ENCODE assay signal across 9 cellular contexts in the genomic region with DNA sequence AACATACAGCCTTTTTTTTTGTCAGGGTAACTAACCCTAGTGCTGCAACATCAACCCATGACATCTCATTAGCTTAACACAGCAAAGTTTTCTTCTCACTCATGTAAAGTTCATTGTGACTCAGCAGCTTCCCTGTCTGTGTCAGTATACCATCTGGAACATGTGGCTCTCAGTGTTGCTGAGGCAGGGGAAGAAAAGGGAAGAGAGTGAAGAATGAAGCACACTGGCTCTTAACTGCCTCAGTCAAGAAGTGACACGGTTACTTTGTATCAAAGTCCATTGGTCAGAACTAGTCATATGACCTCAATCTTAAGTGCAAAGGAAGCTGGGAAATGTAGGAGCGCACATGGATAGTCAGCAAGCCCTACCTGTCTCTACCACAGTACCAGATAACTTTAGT.
DNase-seq lines count a peak whose midpoint lies in the region; ATAC-seq and TF ChIP-seq lines count a peak whose summit lies in the region.
"Had no signal": no experiment of that assay in that cellular context is flagged by ENCODE, and none has a peak within 500 bp of the region (broad histone marks: within the 10 kb centered on the region; RNA-seq: fewer than 3 reads in every experiment).

No MANE protein-coding gene starts in this region.

- H3K4me3 ChIP-seq in BJ (ENCODE audit: low read depth, low read length) (no peak overlapping the region), astrocyte of the spinal cord (ENCODE audit: low read depth, low read length) (no peak overlapping the region), mesenchymal stem cell (ENCODE audit: insufficient read depth in 1 of 2, low read depth in 1 of 2, low read length in 2 of 2) (no peak overlapping the region), spleen (no peak overlapping the region)
- H3K4me3 ChIP-seq: adrenal gland had no signal

- TF ChIP-seq POLR2A in spleen (IDR thresholded peaks at IDR 0.05): no peak

- H3K23ac ChIP-seq in mesenchymal stem cell (ENCODE audit: low read length in 2 of 2): no peak overlapping the region

- no peak overlapping the region for H3K18ac ChIP-seq in mesenchymal stem cell (ENCODE audit: low read depth in 1 of 2, low read length in 2 of 2)

- no peaks in the 10 kb centered on the region for H3K79me1 ChIP-seq in mesenchymal stem cell (replicated peaks; ENCODE audit: low read length, poor library complexity, severe bottlenecking)

- no peak overlapping the region for H3K9ac ChIP-seq in mesenchymal stem cell (ENCODE audit: low read length)

- TF ChIP-seq CTCF in BJ (IDR thresholded peaks at IDR 0.05; ENCODE audit: insufficient read depth, low read depth, low read length) (no peak), astrocyte of the spinal cord (IDR thresholded peaks at IDR 0.05; ENCODE audit: low read depth, low read length) (no peak), spleen (IDR thresholded peaks at IDR 0.05 in 8 of 11, conservative IDR thresholded peaks at IDR 0.05 in 3 of 11) (no peak)

- intact Hi-C loops in spleen (cut with DNase I; ENCODE audit: low total_unique reads): no loop called here

- H3K36me3 ChIP-seq in BJ (ENCODE audit: control insufficient read depth, insufficient read depth, low read length) (no peaks in the 10 kb centered on the region), mesenchymal stem cell (ENCODE audit: control insufficient read depth in 1 of 2, insufficient read depth in 2 of 2, low read depth in 1 of 2, low read length in 2 of 2) (no peaks in the 10 kb centered on the region), spleen (no peaks in the 10 kb centered on the region)
- H3K36me3 ChIP-seq: adrenal gland had no signal

- H3K14ac ChIP-seq in mesenchymal stem cell (ENCODE audit: low read length in 2 of 2): no peak overlapping the region

- no peak overlapping the region for H4K8ac ChIP-seq in mesenchymal stem cell (ENCODE audit: low read length)

- H2BK5ac ChIP-seq in mesenchymal stem cell (ENCODE audit: low read depth, low read length, poor library complexity, severe bottlenecking): no peak overlapping the region

- POLR2A ChIA-PET in BJ (lab: Charles Lee): no interaction called here

- in situ Hi-C loops in astrocyte of the spinal cord (cut with HindIII; ENCODE audit: low sequenced_read_pairs): no loop called here

- no peak overlapping the region for H2BK15ac ChIP-seq in mesenchymal stem cell (ENCODE audit: low read depth, poor library complexity, severe bottlenecking)

- H2AFZ ChIP-seq in mesenchymal stem cell (ENCODE audit: low read depth, low read length): no peak overlapping the region

- H2BK120ac ChIP-seq in mesenchymal stem cell (ENCODE audit: low read depth, low read length): no peak overlapping the region

- H3K9me3 ChIP-seq in mesenchymal stem cell (ENCODE audit: control insufficient read depth, low read length): no peaks in the 10 kb centered on the region
- H3K9me3 ChIP-seq in spleen: no peaks in the 10 kb centered on the region
- H3K9me3 ChIP-seq: adrenal gland had no signal

- H3K4ac ChIP-seq in mesenchymal stem cell (ENCODE audit: low read depth in 1 of 2, low read length in 2 of 2): no peak overlapping the region

- H2BK12ac ChIP-seq in mesenchymal stem cell (ENCODE audit: low read length in 2 of 2): peak overlapping the region in 1 of 2 experiments; percentile 4

- CTCF ChIA-PET in BJ (lab: Yijun Ruan, JAX): interaction anchor here (1.3 kb wide), 2 partner anchors 189 to 288 kb away, joined by 3 to 7 read pairs; no protein-coding TSS in a partner anchor

- peak; percentile 67 for DNase-seq in BJ (ENCODE audit: low read depth)
- DNase-seq in HS-5 (ENCODE audit: low read depth): peak; percentile 58
- DNase-seq in astrocyte of the spinal cord (ENCODE audit: low read depth, low spot score): peak; percentile 60
- peak; percentile 88 for DNase-seq in mesenchymal stem cell
- no peak for DNase-seq in spleen
- no peak for DNase-seq in activated naive CD4-positive, alpha-beta T cell treated with anti-CD3 and anti-CD28 coated beads, Interleukin-2, amount 50 U/mL, for 16 hours
- DNase-seq in NCI-H748 (lab: John Stamatoyannopoulos, UW; ENCODE audit: unreplicated experiment): no peak

- no peak overlapping the region for H2AK5ac ChIP-seq in mesenchymal stem cell (ENCODE audit: low read length, severe bottlenecking)

- H3K27me3 ChIP-seq in BJ (ENCODE audit: control insufficient read depth, insufficient read depth, low read length): no peaks in the 10 kb centered on the region
- no peaks in the 10 kb centered on the region for H3K27me3 ChIP-seq in mesenchymal stem cell (ENCODE audit: control insufficient read depth in 1 of 2, insufficient read depth in 1 of 2, low read length in 2 of 2)
- H3K27me3 ChIP-seq in spleen (replicated peaks in 1 of 7): no peaks in the 10 kb centered on the region
- H3K27me3 ChIP-seq: adrenal gland had no signal

- 83% methylated on average over 1 of the region's 2 CpGs for WGBS in mesenchymal stem cell
- WGBS in spleen, 5 donors: 50 to 59% (median 53%) methylated on average over 2 of the region's 2 CpGs

- H3K4me1 ChIP-seq in mesenchymal stem cell (ENCODE audit: control insufficient read depth, insufficient read depth, low read depth, low read length): no peaks in the 10 kb centered on the region
- no peaks in the 10 kb centered on the region for H3K4me1 ChIP-seq in spleen
- H3K4me1 ChIP-seq: adrenal gland had no signal

- H3K4me2 ChIP-seq in mesenchymal stem cell (ENCODE audit: low read length, poor library complexity, severe bottlenecking): no peak overlapping the region

- ATAC-seq in GM19372 (IDR thresholded peaks at IDR 0.05; ENCODE audit: low read depth, unreplicated experiment): peak; percentile 51

- H3K27ac ChIP-seq in mesenchymal stem cell (ENCODE audit: low read length, poor library complexity, severe bottlenecking) (no peak overlapping the region), spleen (no peak overlapping the region)
- H3K27ac ChIP-seq: adrenal gland had no signal

- H4K91ac ChIP-seq in mesenchymal stem cell (ENCODE audit: low read length): no peak overlapping the region

Comparison
In these comparisons a context has a peak if more than half of its experiments do, and no peak if none do; other contexts are left out.
1. DNase-seq: peak in BJ (single experiment), HS-5 (single experiment), astrocyte of the spinal cord (single experiment) and mesenchymal stem cell (single experiment); none in spleen (single experiment), activated naive CD4-positive, alpha-beta T cell treated with anti-CD3 and anti-CD28 coated beads, Interleukin-2, amount 50 U/mL, for 16 hours (single experiment) and NCI-H748 (single experiment).